ENCODE assay signal across 23 cellular contexts in genomic region chr9:114427644-114428043, GRCh38.
"Had no signal": no experiment of that assay in that cellular context is flagged by ENCODE, and none has a peak within 500 bp of the region (broad histone marks: within the 10 kb centered on the region; RNA-seq: fewer than 3 reads in every experiment).

No MANE protein-coding gene starts in this region.

- H3K36me3 ChIP-seq: left lung, lower lobe of right lung, right lobe of liver, thoracic aorta, tibial artery, upper lobe of right lung had no signal

- H3K9me3 Mint-ChIP-seq: immature natural killer cell; naive thymus-derived CD8-positive, alpha-beta T cell; nephron; neural crest cell; stimulated activated effector memory CD8-positive, alpha-beta T cell treated with anti-CD3 and anti-CD28 coated beads, Interleukin-12 subunit alpha, Interleukin-12 subunit beta, amount 100 ng/mL, for 72 hours; stimulated activated naive CD8-positive, alpha-beta T cell treated with anti-CD3 and anti-CD28 coated beads, Interleukin-15, Interleukin-2, amounts not matched to agents 100 ng/mL and 50 ng/mL, for 24 hours had no signal

- H3K79me2 ChIP-seq: parathyroid adenoma had no signal

- H3K36me3 Mint-ChIP-seq: naive thymus-derived CD8-positive, alpha-beta T cell had no signal

- H3K27me3 Mint-ChIP-seq: stimulated activated naive CD8-positive, alpha-beta T cell treated with anti-CD3 and anti-CD28 coated beads, Interleukin-15, Interleukin-2, amounts not matched to agents 100 ng/mL and 50 ng/mL, for 24 hours had no signal

- H3K4me1 ChIP-seq: left lung, lower lobe of right lung, parathyroid adenoma, psoas muscle, right lobe of liver, suprapubic skin, tibial artery, upper lobe of right lung had no signal

- H3K4me1 Mint-ChIP-seq: immature natural killer cell; naive thymus-derived CD8-positive, alpha-beta T cell; nephron; neural crest cell had no signal

- H3K4me3 ChIP-seq: left lung, lower lobe of right lung, psoas muscle, right lobe of liver, skin epidermis, suprapubic skin, thoracic aorta, tibial artery, upper lobe of right lung had no signal

- DNase-seq: immature natural killer cell; kidney; left colon; left lung; lower lobe of right lung; mammary epithelial cell; mesenchymal stem cell; naive thymus-derived CD8-positive, alpha-beta T cell; psoas muscle; stimulated activated CD4-positive, alpha-beta T cell treated with anti-CD3 and anti-CD28 coated beads, Interleukin-4, amount 100 ng/mL, for 24 hours; stimulated activated naive CD4-positive, alpha-beta T cell; tibial artery; trophoblast cell; upper lobe of right lung had no signal

- H3K4me3 Mint-ChIP-seq: immature natural killer cell; naive thymus-derived CD8-positive, alpha-beta T cell; nephron; neural crest cell; stimulated activated effector memory CD8-positive, alpha-beta T cell treated with anti-CD3 and anti-CD28 coated beads, Interleukin-12 subunit alpha, Interleukin-12 subunit beta, amount 100 ng/mL, for 72 hours; stimulated activated naive CD8-positive, alpha-beta T cell treated with anti-CD3 and anti-CD28 coated beads, Interleukin-15, Interleukin-2, amounts not matched to agents 100 ng/mL and 50 ng/mL, for 24 hours had no signal

- ATAC-seq: left colon; left lung; lower lobe of right lung; naive thymus-derived CD8-positive, alpha-beta T cell; psoas muscle; right lobe of liver; stimulated activated effector memory CD8-positive, alpha-beta T cell treated with anti-CD3 and anti-CD28 coated beads, Interleukin-12 subunit alpha, Interleukin-12 subunit beta, amount 100 ng/mL, for 72 hours; upper lobe of right lung had no signal

- H3K27ac ChIP-seq: left lung, lower lobe of right lung, parathyroid adenoma, psoas muscle, right lobe of liver, skin epidermis, suprapubic skin, thoracic aorta, tibial artery, upper lobe of right lung had no signal

- H2AFZ ChIP-seq: parathyroid adenoma had no signal

- H3K27ac Mint-ChIP-seq: immature natural killer cell; naive thymus-derived CD8-positive, alpha-beta T cell; nephron; stimulated activated effector memory CD8-positive, alpha-beta T cell treated with anti-CD3 and anti-CD28 coated beads, Interleukin-12 subunit alpha, Interleukin-12 subunit beta, amount 100 ng/mL, for 72 hours; stimulated activated naive CD8-positive, alpha-beta T cell treated with anti-CD3 and anti-CD28 coated beads, Interleukin-15, Interleukin-2, amounts not matched to agents 100 ng/mL and 50 ng/mL, for 24 hours had no signal

- H3K27me3 ChIP-seq: left lung, right lobe of liver, suprapubic skin, upper lobe of right lung had no signal

- H3K9me3 ChIP-seq: left lung, lower lobe of right lung, psoas muscle, right lobe of liver, suprapubic skin, thoracic aorta, tibial artery, upper lobe of right lung had no signal
